8 cellular contexts compared by ENCODE assay signal in genomic region chr10:44959243-44960097, GRCh38. TPM values are rescaled to one million over a fixed set of nuclear protein-coding genes. Genes with fewer than 3 reads are reported as not detected.
DNase-seq lines count a peak whose midpoint lies in the region; ATAC-seq, FAIRE-seq and TF ChIP-seq lines count a peak whose summit lies in the region.

Gene RASSF4, plus strand, starts transcription at chr10:44959802. Its CDS starts 10,401 bp downstream, at chr10:44970203.

- H2AFZ ChIP-seq in endothelial cell of umbilical vein (ENCODE audit: low read depth, low read length): peak within 1 kb of the TSS; percentile 100

- no peaks in the 10 kb centered on the region for H3K9me1 ChIP-seq in endothelial cell of umbilical vein (replicated peaks; ENCODE audit: control insufficient read depth, extremely low read depth, insufficient read depth, low read length)

- no peaks in the 10 kb centered on the region for H4K20me1 ChIP-seq in endothelial cell of umbilical vein (replicated peaks; ENCODE audit: control insufficient read depth, extremely low read depth, insufficient read depth, low read length)

- no peaks in the 10 kb centered on the region for H3K36me3 ChIP-seq in CD8-positive, alpha-beta memory T cell (ENCODE audit: insufficient read depth, low read length)
- H3K36me3 ChIP-seq in endothelial cell of umbilical vein (ENCODE audit: control insufficient read depth in 2 of 2, extremely low read depth in 1 of 2, insufficient read depth in 2 of 2, low read length in 2 of 2): no peaks in the 10 kb centered on the region

- H3K27ac ChIP-seq in CD8-positive, alpha-beta memory T cell (ENCODE audit: low read depth, low read length): peak within 1 kb of the TSS; percentile 48
- peak within 1 kb of the TSS; percentile 57 for H3K27ac ChIP-seq in endothelial cell of umbilical vein (ENCODE audit: insufficient read depth, low read depth, low read length)

- peaks cover 23% of the 10 kb centered on the region for H3K4me1 ChIP-seq in CD8-positive, alpha-beta memory T cell (ENCODE audit: insufficient read depth, low read length)
- peaks cover 11% of the 10 kb centered on the region for H3K4me1 ChIP-seq in endothelial cell of umbilical vein (ENCODE audit: control insufficient read depth, extremely low read depth, insufficient read depth, low read length)

- no peaks in the 10 kb centered on the region for H3K9me3 ChIP-seq in CD8-positive, alpha-beta memory T cell (ENCODE audit: low read length)
- H3K9me3 ChIP-seq in endothelial cell of umbilical vein (replicated peaks; ENCODE audit: control insufficient read depth, insufficient read depth, low read length): no peaks in the 10 kb centered on the region

- CTCF ChIA-PET in CD8-positive, alpha-beta memory T cell (lab: Charles Lee): interaction anchor here (1.2 to 6.8 kb wide), 2 partner anchors 10 to 26 kb away, joined by 3 to 30 read pairs; no protein-coding TSS in a partner anchor
- CTCF ChIA-PET in endothelial cell of umbilical vein (lab: Charles Lee): interaction anchor here (0.8 to 1.5 kb wide), 2 partner anchors 22 to 27 kb away, joined by 3 to 6 read pairs; no protein-coding TSS in a partner anchor

- DNase-seq in CD8-positive, alpha-beta memory T cell: peak; percentile 88 to 92 (median 90)
- DNase-seq in NOMO-1 treated with DMSO at 0.1 percent for 48 hours (lab: John Stamatoyannopoulos, UW; ENCODE audit: unreplicated experiment) (peak; percentile 82), endothelial cell of umbilical vein (ENCODE audit: low read depth, low spot score) (peak; percentile 90), middle frontal gyrus (ENCODE audit: extremely low spot score, low spot score) (peak; percentile 70)
- DNase-seq in activated CD8-positive, alpha-beta memory T cell treated with anti-CD3 and anti-CD28 coated beads, Interleukin-2, amount 50 U/mL, for 4 hours: peak; percentile 94
- peak; percentile 88 to 89 for DNase-seq in stimulated activated CD8-positive, alpha-beta memory T cell treated with anti-CD3 and anti-CD28 coated beads, Interleukin-2, amount 100 ng/mL, for 48 hours (ENCODE audit: low read depth in 2 of 2)

- dilution Hi-C loops in endothelial cell of umbilical vein (cut with MboI; ENCODE audit: extremely low pct_ligation_motif_present, low sequenced_read_pairs): no loop called here

- peak within 1 kb of the TSS; percentile 82 for H3K4me3 ChIP-seq in CD8-positive, alpha-beta memory T cell (ENCODE audit: low read length)
- peak within 1 kb of the TSS; percentile 40 to 85 (median 74) for H3K4me3 ChIP-seq in endothelial cell of umbilical vein (replicated peaks in 1 of 3; ENCODE audit: insufficient read depth in 1 of 3, low read depth in 1 of 3, low read length in 3 of 3)

- peak; percentile 82 for TF ChIP-seq POLR2A in endothelial cell of umbilical vein (IDR thresholded peaks at IDR 0.05; ENCODE audit: low read depth, low read length)

- intact Hi-C loops in endothelial cell of umbilical vein (cut with micrococcal nuclease): loop anchor here (1.0 kb wide), 2 partner anchors 16 to 42 kb away; no protein-coding TSS in a partner anchor

- TF ChIP-seq CTCF in endothelial cell of umbilical vein (IDR thresholded peaks at IDR 0.05; ENCODE audit: extremely low read depth in 1 of 2, insufficient read depth in 1 of 2, low read depth in 1 of 2, low read length in 2 of 2): no peak

- no peaks in the 10 kb centered on the region for H3K27me3 ChIP-seq in CD8-positive, alpha-beta memory T cell (ENCODE audit: insufficient read depth, low read length, poor library complexity, severe bottlenecking)
- no peaks in the 10 kb centered on the region for H3K27me3 ChIP-seq in endothelial cell of umbilical vein (ENCODE audit: control insufficient read depth in 2 of 2, insufficient read depth in 2 of 2, low read length in 2 of 2)

- peaks cover 34 to 45% (median 42%) of the 10 kb centered on the region in 3 donors for H3K4me1 Mint-ChIP-seq in CD8-positive, alpha-beta memory T cell

- H3K4me3 Mint-ChIP-seq in CD8-positive, alpha-beta memory T cell: peak within 1 kb of the TSS; percentile 82 to 95 (median 89)

- H3K27me3 Mint-ChIP-seq in CD8-positive, alpha-beta memory T cell: peaks cover 0 to 1% of the 10 kb centered on the region in 2 donors

- ATAC-seq in GM19452 (IDR thresholded peaks at IDR 0.05; ENCODE audit: unreplicated experiment): peak; percentile 98
- ATAC-seq in HG03571 (IDR thresholded peaks at IDR 0.05; ENCODE audit: unreplicated experiment): peak; percentile 95

- H3K27ac Mint-ChIP-seq in CD8-positive, alpha-beta memory T cell: peak within 1 kb of the TSS; percentile 70 to 90 (median 76)

- BruUV-seq in endothelial cell of umbilical vein (replicated peaks; lab: Mats Ljungman, UMichigan): TSS peak; percentile 52

- H3K9ac ChIP-seq in endothelial cell of umbilical vein (replicated peaks; ENCODE audit: extremely low read depth, insufficient read depth, low read length): peak within 1 kb of the TSS; percentile 73

- H3K9me3 Mint-ChIP-seq in CD8-positive, alpha-beta memory T cell: no peaks in the 10 kb centered on the region

- H3K4me2 ChIP-seq in endothelial cell of umbilical vein (ENCODE audit: insufficient read depth, low read length): peak within 1 kb of the TSS; percentile 65

- FAIRE-seq in endothelial cell of umbilical vein (lab: Jason Lieb, UNC): peak; percentile 83

- H3K79me2 ChIP-seq in endothelial cell of umbilical vein (ENCODE audit: control insufficient read depth, insufficient read depth, low read length): no peaks in the 10 kb centered on the region

- H3K36me3 Mint-ChIP-seq in CD8-positive, alpha-beta memory T cell: peaks cover 0 to 18% (median 6%) of the 10 kb centered on the region in 3 donors

- POLR2A ChIA-PET in CD8-positive, alpha-beta memory T cell (lab: Charles Lee): no interaction called here
- POLR2A ChIA-PET in endothelial cell of umbilical vein (lab: Charles Lee): no interaction called here

TF ChIP-seq in endothelial cell of umbilical vein, 7 proteins besides CTCF, POLR2A, EP300 and RAD21:
- TF ChIP-seq POLR2AphosphoS5 (IDR thresholded peaks at IDR 0.05; ENCODE audit: insufficient read depth, low read depth, low read length) (peak; percentile 76), MAX (IDR thresholded peaks at IDR 0.05; ENCODE audit: insufficient read depth, insufficient read length) (no peak)
TF ChIP-seq in endothelial cell of umbilical vein: peak in this region for 1.

RNA-seq across cellular contexts. Expression of gene RASSF4, which starts in this region (rescaled TPM):
- 1 to 10 TPM; 2.8 TPM for total RNA-seq in CD8-positive, alpha-beta memory T cell
- 0.85 TPM for polyA plus RNA-seq in CD8-positive, alpha-beta memory T cell
- total RNA-seq in endothelial cell of umbilical vein: 4.6 and 7.6 TPM in 2 replicates
- polyA plus RNA-seq in endothelial cell of umbilical vein: 8.2 and 9.8 TPM in 2 replicates
- 3.9 and 4.8 TPM in 2 replicates for polyA plus RNA-seq in endothelial cell of umbilical vein (2011; cell fraction: cytosol; rRNA removed)
- polyA plus RNA-seq in endothelial cell of umbilical vein (2011; cell fraction: nucleus; rRNA removed): 20.5 and 26.4 TPM in 2 replicates
- polyA plus RNA-seq in endothelial cell of umbilical vein (2012): 1.8 and 3.8 TPM in 2 replicates
- 9.4 and 13.4 TPM in 2 replicates for polyA minus RNA-seq in endothelial cell of umbilical vein
- polyA minus RNA-seq in endothelial cell of umbilical vein (2011; cell fraction: cytosol; rRNA and poly(A)+ RNA removed): not detected
- 17.1 and 20.6 TPM in 2 replicates for polyA minus RNA-seq in endothelial cell of umbilical vein (2011; cell fraction: nucleus; rRNA and poly(A)+ RNA removed)

Comparison
In these comparisons a context has a peak if more than half of its experiments do, and no peak if none do; other contexts are left out.
1. Peak in every context shown above with its lines: DNase-seq, ATAC-seq, H3K4me3 ChIP-seq and H3K27ac ChIP-seq.